In the genomic region with DNA sequence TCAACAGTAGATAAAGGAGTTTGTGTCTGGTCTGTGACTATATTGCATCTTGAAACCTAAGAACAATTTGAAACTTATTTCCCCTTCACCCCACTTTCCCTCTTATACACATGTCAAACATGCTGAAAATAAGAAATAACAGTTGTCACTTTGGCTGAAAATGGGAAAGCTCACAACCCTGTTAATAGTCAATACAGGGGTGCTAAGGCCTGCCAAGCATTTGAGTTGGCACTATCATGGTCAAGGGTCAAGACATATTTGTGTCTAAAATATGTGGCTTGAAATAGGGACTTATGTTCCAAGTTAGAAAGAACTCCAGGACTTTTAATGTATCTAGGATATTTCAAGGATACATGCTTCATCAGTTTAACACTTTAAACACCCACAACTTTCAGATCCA, we compare ENCODE assay signal across 33 cellular contexts.
"Had no signal": no experiment of that assay in that cellular context is flagged by ENCODE, and none has a peak within 500 bp of the region (broad histone marks: within the 10 kb centered on the region; RNA-seq: fewer than 3 reads in every experiment).

No MANE protein-coding gene starts in this region.

- H3K27ac ChIP-seq: adrenal gland, ascending aorta, body of pancreas, brain microvascular endothelial cell, breast epithelium, cardiac muscle cell had no signal

- H3K4me1 ChIP-seq: adrenal gland, ascending aorta, breast epithelium had no signal

- H3K36me3 ChIP-seq: adrenal gland, brain microvascular endothelial cell, breast epithelium had no signal

- ATAC-seq: activated naive CD4-positive, alpha-beta T cell treated with anti-CD3 and anti-CD28 coated beads, Interleukin-2, amount 50 U/mL, for 72 hours; activated naive CD8-positive, alpha-beta T cell treated with anti-CD3 and anti-CD28 coated beads, Interleukin-2, amount 50 U/mL, for 24 hours; activated T-cell treated with anti-CD3 and anti-CD28 coated beads, Interleukin-2, amount 50 U/mL, for 4 hours; activated T-cell treated with anti-CD3 and anti-CD28 coated beads, Interleukin-2, amount 50 U/mL, for 72 hours; activated T-helper 17 cell treated with anti-CD3 and anti-CD28 coated beads, Interleukin-2, amount 50 U/mL, for 72 hours; body of pancreas had no signal

- FAIRE-seq: astrocyte had no signal

- H3K9me3 ChIP-seq: adrenal gland, ascending aorta, body of pancreas, breast epithelium had no signal

- H3K27me3 ChIP-seq: adrenal gland, ascending aorta, body of pancreas, breast epithelium, cardiac muscle cell had no signal

- H3K4me3 ChIP-seq: adrenal gland, ascending aorta, body of pancreas, breast epithelium, cardiac muscle cell had no signal

- DNase-seq: activated effector memory CD4-positive, alpha-beta T cell treated with anti-CD3 and anti-CD28 coated beads, Interleukin-2, amount 50 U/mL, for 16 hours; activated effector memory CD4-positive, alpha-beta T cell treated with Interleukin-2 at 50 U/mL for 16 hours; activated gamma-delta T cell; activated gamma-delta T cell treated with Interleukin-2 at 50 U/mL for 16 hours; activated naive CD4-positive, alpha-beta T cell; activated naive CD4-positive, alpha-beta T cell treated with anti-CD3 and anti-CD28 coated beads for 36 hours; activated naive CD4-positive, alpha-beta T cell treated with anti-CD3 and anti-CD28 coated beads, Interleukin-2, amount 10 ng/mL, durations not matched to agents 7 days and 5 days; activated naive CD4-positive, alpha-beta T cell treated with anti-CD3 and anti-CD28 coated beads, Interleukin-2, amount 50 U/mL, for 16 hours; activated naive CD4-positive, alpha-beta T cell treated with Interleukin-2 at 50 U/mL for 16 hours; activated naive CD8-positive, alpha-beta T cell treated with anti-CD3 and anti-CD28 coated beads for 36 hours; activated naive CD8-positive, alpha-beta T cell treated with anti-CD3 and anti-CD28 coated beads, Interleukin-2, amount 10 ng/mL, durations not matched to agents 7 days and 5 days; activated naive CD8-positive, alpha-beta T cell treated with anti-CD3 and anti-CD28 coated beads, Interleukin-2, amount 50 U/mL, for 24 hours; activated T-cell treated with anti-CD3 and anti-CD28 coated beads for 4 hours; activated T-cell treated with anti-CD3 and anti-CD28 coated beads, Interleukin-2, amount 50 U/mL, for 1 hour; activated T-cell treated with anti-CD3 and anti-CD28 coated beads, Interleukin-2, amount 50 U/mL, for 24 hours; activated T-cell treated with anti-CD3 and anti-CD28 coated beads, Interleukin-2, amount 50 U/mL, for 4 hours; activated T-cell treated with anti-CD3 and anti-CD28 coated beads, Interleukin-2, amount 50 U/mL, for 48 hours; activated T-cell treated with anti-CD3 and anti-CD28 coated beads, Interleukin-2, amount 50 U/mL, for 72 hours; adrenal gland; amniotic stem cell; amygdala; anterior cingulate cortex; body of pancreas; brain microvascular endothelial cell; caudate nucleus; central memory CD4-positive, alpha-beta T cell; cerebellar nuclear complex had no signal
